In the genomic region with DNA sequence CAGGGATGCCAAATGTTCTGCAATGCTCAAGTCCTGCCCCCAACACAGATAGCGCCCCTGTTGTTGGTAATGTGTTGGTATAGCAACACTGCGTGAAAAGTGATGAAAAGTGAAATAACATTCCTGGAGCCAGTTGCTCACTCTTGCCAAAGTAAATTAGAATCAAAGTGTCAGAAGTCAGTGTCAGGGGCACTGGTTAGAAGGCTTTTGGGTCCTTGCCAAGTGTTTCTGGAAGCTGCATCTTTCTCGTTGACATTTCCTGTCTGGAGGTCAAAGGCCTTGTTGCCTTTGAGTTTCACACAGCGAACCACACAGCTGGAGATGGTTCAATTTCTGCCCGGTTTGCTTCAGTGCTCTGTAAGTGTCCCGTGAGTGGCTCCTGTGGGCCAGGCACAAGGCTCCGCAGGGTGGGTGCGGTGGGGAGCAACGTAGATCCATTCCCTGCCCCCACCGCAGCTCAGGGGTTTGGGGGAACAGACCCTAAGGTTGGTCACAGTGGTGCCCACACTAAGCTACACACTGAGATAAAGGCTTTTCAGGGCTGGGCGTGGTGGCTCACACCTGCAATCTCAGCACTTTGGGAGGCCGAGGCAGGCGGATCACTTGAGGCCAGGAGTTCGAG, we compare ENCODE assay signal across 9 cellular contexts. TPM values are rescaled to one million over a fixed set of nuclear protein-coding genes. Genes with fewer than 3 reads are reported as not detected.
DNase-seq lines count a peak whose midpoint lies in the region; ATAC-seq and TF ChIP-seq lines count a peak whose summit lies in the region.
"Had no signal": no experiment of that assay in that cellular context is flagged by ENCODE, and none has a peak within 500 bp of the region (broad histone marks: within the 10 kb centered on the region; RNA-seq: fewer than 3 reads in every experiment).

No MANE protein-coding gene starts in this region.

- no peaks in the 10 kb centered on the region for H3K9me3 ChIP-seq in left ventricle myocardium inferior (replicated peaks)
- no peaks in the 10 kb centered on the region for H3K9me3 ChIP-seq in mucosa of descending colon

- DNase-seq in left cardiac atrium (peak; percentile 48), left ventricle myocardium inferior (no peak), choroid plexus epithelial cell (ENCODE audit: low read depth) (peak; percentile 95), type B pancreatic cell (ENCODE audit: extremely low spot score, unreplicated experiment) (no peak), mucosa of descending colon (no peak), AML-193 (lab: John Stamatoyannopoulos, UW) (no peak)
- DNase-seq: activated T-cell treated with anti-CD3 and anti-CD28 coated beads for 4 hours, NCI-H2029 treated with DMSO at 0.1 percent for 48 hours, retina had no signal

- no peaks in the 10 kb centered on the region for H3K36me3 Mint-ChIP-seq in type B pancreatic cell

- TF ChIP-seq CTCF in left ventricle myocardium inferior (IDR thresholded peaks at IDR 0.05; ENCODE audit: borderline replicate concordance) (no peak), choroid plexus epithelial cell (conservative IDR thresholded peaks at IDR 0.05; ENCODE audit: low read depth, low read length) (peak; percentile 7), type B pancreatic cell (conservative IDR thresholded peaks at IDR 0.05) (no peak), mucosa of descending colon (IDR thresholded peaks at IDR 0.05) (no peak)

- H3K36me3 ChIP-seq in left ventricle myocardium inferior (no peaks in the 10 kb centered on the region), mucosa of descending colon (ENCODE audit: low read depth) (no peaks in the 10 kb centered on the region)

- H3K4me1 Mint-ChIP-seq in type B pancreatic cell (ENCODE audit: unreplicated experiment) = peaks cover 30% of the 10 kb centered on the region

- peak overlapping the region; percentile 39 for H3K4me3 Mint-ChIP-seq in type B pancreatic cell

- no peaks in the 10 kb centered on the region for H3K27me3 ChIP-seq in left ventricle myocardium inferior (ENCODE audit: low read depth)

- ATAC-seq in left cardiac atrium (no peak), mucosa of descending colon (no peak)

- H3K27ac Mint-ChIP-seq in type B pancreatic cell = peak overlapping the region; percentile 89

- H3K9me3 Mint-ChIP-seq in type B pancreatic cell = no peaks in the 10 kb centered on the region

- H3K27me3 Mint-ChIP-seq in type B pancreatic cell = no peaks in the 10 kb centered on the region

- intact Hi-C loops in left cardiac atrium (cut with DNase I) = no loop called here
- intact Hi-C loops in left ventricle myocardium inferior (cut with micrococcal nuclease) = no loop called here
- intact Hi-C loops in mucosa of descending colon (cut with DNase I, micrococcal nuclease) = no loop called here

- peaks cover 32% of the 10 kb centered on the region for H3K4me1 ChIP-seq in left ventricle myocardium inferior
- peaks cover 36% of the 10 kb centered on the region for H3K4me1 ChIP-seq in mucosa of descending colon (ENCODE audit: low read depth)

- H3K4me3 ChIP-seq in left ventricle myocardium inferior (no peak overlapping the region), choroid plexus epithelial cell (ENCODE audit: low read depth, low read length) (no peak overlapping the region), mucosa of descending colon (no peak overlapping the region)

- no peak overlapping the region for H3K27ac ChIP-seq in left ventricle myocardium inferior (replicated peaks)

RNA-seq across cellular contexts. Expression of gene SLC16A5, which starts 3.6 kb away (rescaled TPM):
- 10 to 100 TPM in 1 of 2 donors, 1 to 10 TPM in 1; 7.2 to 14.3 TPM for total RNA-seq in left cardiac atrium
- 8.4 TPM for total RNA-seq in left ventricle myocardium inferior
- total RNA-seq in type B pancreatic cell (ENCODE audit: low replicate concordance) = 16.4 and 42.0 TPM in 2 replicates
- total RNA-seq in mucosa of descending colon = 10 to 100 TPM; 18.2 to 58.8 (median 26.4) TPM

RNA-seq across cellular contexts. Expression of gene ARMC7, which starts 25.6 kb away (rescaled TPM):
- total RNA-seq in left cardiac atrium (1 to 10 TPM; 5.8 to 6.7 TPM), left ventricle myocardium inferior (6.2 TPM), type B pancreatic cell (ENCODE audit: low replicate concordance) (14.0 and 19.7 TPM in 2 replicates), mucosa of descending colon (10 to 100 TPM; 16.7 to 24.3 (median 18.3) TPM)

RNA-seq across cellular contexts. Expression of gene KCTD2, which starts 37.1 kb away (rescaled TPM):
- total RNA-seq in left cardiac atrium = 10 to 100 TPM; 21.4 to 26.2 TPM
- 23.1 TPM for total RNA-seq in left ventricle myocardium inferior
- total RNA-seq in type B pancreatic cell (ENCODE audit: low replicate concordance) = 22.3 and 26.1 TPM in 2 replicates
- 10 to 100 TPM; 19.1 to 30.0 (median 21.2) TPM for total RNA-seq in mucosa of descending colon

RNA-seq across cellular contexts. Expression of gene ATP5PD, which starts 37.4 kb away (rescaled TPM):
- total RNA-seq in left cardiac atrium (100 to 1,000 TPM; 676 to 729 TPM), left ventricle myocardium inferior (809 TPM), type B pancreatic cell (ENCODE audit: low replicate concordance) (239 and 287 TPM in 2 replicates), mucosa of descending colon (100 to 1,000 TPM; 292 to 362 (median 338) TPM)

RNA-seq across cellular contexts. Expression of gene NT5C, which starts 47.4 kb away (rescaled TPM):
- total RNA-seq in left cardiac atrium (10 to 100 TPM; 27.2 to 28.4 TPM), left ventricle myocardium inferior (25.9 TPM), type B pancreatic cell (ENCODE audit: low replicate concordance) (33.6 and 40.7 TPM in 2 replicates), mucosa of descending colon (10 to 100 TPM; 57.2 to 97.6 (median 75.4) TPM)

Comparison
In these comparisons a context has a peak if more than half of its experiments do, and no peak if none do; other contexts are left out.
1. DNase-seq: peak in left cardiac atrium (single experiment) and choroid plexus epithelial cell (single experiment); none in left ventricle myocardium inferior (single experiment), type B pancreatic cell (single experiment), mucosa of descending colon (0 of 3) and AML-193 (0 of 2).